In the genomic region with DNA sequence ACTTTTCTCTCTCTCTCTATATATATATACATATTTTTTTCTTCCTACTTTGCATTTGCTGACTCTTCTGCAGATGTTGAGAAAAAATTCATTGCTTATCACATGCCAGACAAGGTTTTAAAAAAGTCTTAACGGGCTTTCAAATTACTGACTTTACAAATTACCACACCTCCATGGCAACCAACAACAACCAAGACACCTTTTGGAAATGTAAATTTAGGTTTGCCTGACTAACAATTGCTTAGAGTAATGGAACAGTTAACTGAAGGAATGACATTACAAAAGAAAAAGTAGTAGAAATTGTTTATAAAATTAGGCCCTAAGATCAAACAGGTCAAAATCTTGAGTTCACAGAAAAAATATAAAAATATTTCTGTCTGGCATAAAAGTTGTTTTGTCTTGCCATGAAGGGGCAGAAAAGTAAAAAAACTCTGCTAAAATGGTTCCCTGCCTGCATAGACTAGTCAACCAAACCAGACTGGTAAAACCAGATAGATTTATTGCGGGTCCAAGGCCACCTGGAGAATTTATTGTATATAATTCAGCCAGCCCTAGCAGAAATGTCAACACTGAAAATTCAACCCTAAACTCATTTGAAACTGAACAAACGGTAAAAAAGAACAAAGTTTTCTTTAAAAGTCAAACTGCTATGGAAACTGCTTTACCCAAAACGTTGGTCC, we compare ENCODE assay signal across 20 cellular contexts.
DNase-seq lines count a peak whose midpoint lies in the region; ATAC-seq and TF ChIP-seq lines count a peak whose summit lies in the region.
"Had no signal": no experiment of that assay in that cellular context is flagged by ENCODE, and none has a peak within 500 bp of the region (broad histone marks: within the 10 kb centered on the region; RNA-seq: fewer than 3 reads in every experiment).

No MANE protein-coding gene starts in this region.

- H3K4me3 ChIP-seq in colonic mucosa = no peak overlapping the region
- peak overlapping the region; percentile 36; the same call in 1 of the 2 replicates for H3K4me3 ChIP-seq in iPS-20b (ENCODE audit: low read length)
- no peak overlapping the region for H3K4me3 ChIP-seq in uterus

- H3K9me3 ChIP-seq in colonic mucosa (no peaks in the 10 kb centered on the region), iPS-20b (ENCODE audit: insufficient read depth, low read depth, low read length) (no peaks in the 10 kb centered on the region), uterus (no peaks in the 10 kb centered on the region)

- CTCF ChIA-PET in HEK293T (lab: Yijun Ruan, JAX) = no interaction called here

- DNase-seq in HEK293T (ENCODE audit: extremely low spot score) (no peak), colonic mucosa (peak; percentile 85), uterus (no peak), DMS 273 (lab: John Stamatoyannopoulos, UW; ENCODE audit: unreplicated experiment) (no peak)
- DNase-seq: ACHN; Calu3; CD4-positive, CD25-positive, alpha-beta regulatory T cell; H7; KBM-7; NCI-H1105 treated with DMSO at 0.1 percent for 48 hours; NCI-H187; NCI-H2171; NCI-H446 treated with DMSO at 0.1 percent for 48 hours; NCI-H748 treated with DMSO at 0.1 percent for 48 hours; Right ventricle myocardium superior had no signal

- TF ChIP-seq CTCF in colonic mucosa (IDR thresholded peaks at IDR 0.05) = no peak
- no peak for TF ChIP-seq CTCF in uterus (IDR thresholded peaks at IDR 0.05)

- POLR2A ChIA-PET in HEK293T (lab: Yijun Ruan, JAX) = no interaction called here

- no peak for ATAC-seq in GM21526 (IDR thresholded peaks at IDR 0.05; ENCODE audit: low FRiP score, unreplicated experiment)
- no peak for ATAC-seq in GM19035 (IDR thresholded peaks at IDR 0.05; ENCODE audit: unreplicated experiment)
- ATAC-seq: Panc1, SK-N-SH treated with all-trans-retinoic acid at 6 μM for 48 hours had no signal

- intact Hi-C loops in colonic mucosa (cut with DNase I) = no loop called here
- intact Hi-C loops in uterus (cut with DNase I; ENCODE audit: low total_unique reads) = no loop called here

- no peak for TF ChIP-seq POLR2A in uterus (IDR thresholded peaks at IDR 0.05)

- H3K9ac ChIP-seq in colonic mucosa (ENCODE audit: low read depth in 2 of 2, low read length in 2 of 2) (no peak overlapping the region), iPS-20b (ENCODE audit: low read depth, low read length) (peak overlapping the region; percentile 45; the same call in 1 of the 2 replicates)

- H3K36me3 ChIP-seq in colonic mucosa = no peaks in the 10 kb centered on the region
- no peaks in the 10 kb centered on the region for H3K36me3 ChIP-seq in iPS-20b (ENCODE audit: insufficient read depth, low read depth, low read length)
- no peaks in the 10 kb centered on the region for H3K36me3 ChIP-seq in uterus

- H3K27ac ChIP-seq in colonic mucosa (peak overlapping the region; percentile 76), iPS-20b (ENCODE audit: low read length) (peak overlapping the region; percentile 30), uterus (peak overlapping the region; percentile 12 to 24)

- H3K4me1 ChIP-seq in colonic mucosa (peaks cover 5% of the 10 kb centered on the region), iPS-20b (ENCODE audit: insufficient read depth, low read length) (peaks cover 17% of the 10 kb centered on the region; the same call in 1 of the 2 replicates), uterus (no peaks in the 10 kb centered on the region)

- H3K27me3 ChIP-seq in colonic mucosa (no peaks in the 10 kb centered on the region), iPS-20b (ENCODE audit: insufficient read depth, low read length) (no peaks in the 10 kb centered on the region), uterus (no peaks in the 10 kb centered on the region)

TF ChIP-seq in HEK293T, 16 proteins besides CTCF, POLR2A, EP300 and RAD21:
- no peak for TF ChIP-seq SP1 (IDR thresholded peaks at IDR 0.05)
- TF ChIP-seq, protein P1, sequence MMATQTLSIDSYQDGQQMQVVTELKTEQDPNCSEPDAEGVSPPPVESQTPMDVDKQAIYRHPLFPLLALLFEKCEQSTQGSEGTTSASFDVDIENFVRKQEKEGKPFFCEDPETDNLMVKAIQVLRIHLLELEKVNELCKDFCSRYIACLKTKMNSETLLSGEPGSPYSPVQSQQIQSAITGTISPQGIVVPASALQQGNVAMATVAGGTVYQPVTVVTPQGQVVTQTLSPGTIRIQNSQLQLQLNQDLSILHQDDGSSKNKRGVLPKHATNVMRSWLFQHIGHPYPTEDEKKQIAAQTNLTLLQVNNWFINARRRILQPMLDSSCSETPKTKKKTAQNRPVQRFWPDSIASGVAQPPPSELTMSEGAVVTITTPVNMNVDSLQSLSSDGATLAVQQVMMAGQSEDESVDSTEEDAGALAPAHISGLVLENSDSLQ (IDR thresholded peaks at IDR 0.05) = 0 out of 2 replicates have a peak, but pooled peaks have one; percentile 45

Comparison
In these comparisons a context has a peak if more than half of its experiments do, and no peak if none do; other contexts are left out.
1. H3K27ac ChIP-seq: peak in every context shown above with its lines; median percentile 76 in colonic mucosa; 30 in iPS-20b; 18 in uterus.